In genomic region chr13:37868691-37869505, GRCh38 we compare ENCODE assay signal across 7 cellular contexts. TPM values are rescaled to one million over a fixed set of nuclear protein-coding genes. Genes with fewer than 3 reads are reported as not detected.
A peak's percentile ranks its signal among the peaks of the same experiment; 100 is the strongest.
DNase-seq lines count a peak whose midpoint lies in the region; ATAC-seq and TF ChIP-seq lines count a peak whose summit lies in the region.

No MANE protein-coding gene starts in this region.

- no peaks in the 10 kb centered on the region for H3K36me3 ChIP-seq in duodenal mucosa (ENCODE audit: control insufficient read depth in 1 of 2, insufficient read depth in 2 of 2, low read length in 2 of 2)
- H3K36me3 ChIP-seq in lung (ENCODE audit: control insufficient read depth in 2 of 2, insufficient read depth in 2 of 2, low read length in 2 of 2), result no peaks in the 10 kb centered on the region
- no peaks in the 10 kb centered on the region for H3K36me3 ChIP-seq in thoracic aorta

- DNase-seq in NCI-H748 treated with DMSO at 0.1 percent for 48 hours (lab: John Stamatoyannopoulos, UW) (peak; percentile 5), lung (ENCODE audit: low spot score) (no peak), thoracic aorta (ENCODE audit: low spot score) (no peak), NCI-H1436 (lab: John Stamatoyannopoulos, UW) (no peak)

- H3K27me3 ChIP-seq in duodenal mucosa (ENCODE audit: control insufficient read depth in 1 of 2, insufficient read depth in 2 of 2, low read length in 2 of 2) (peaks cover 37 to 43% of the 10 kb centered on the region in 2 donors), lung (ENCODE audit: control insufficient read depth, insufficient read depth) (peaks cover 3% of the 10 kb centered on the region), thoracic aorta (replicated peaks; ENCODE audit: insufficient read depth) (no peaks in the 10 kb centered on the region)

- H3K27ac ChIP-seq in duodenal mucosa (ENCODE audit: low read depth, low read length), result peak overlapping the region; percentile 20
- no peak overlapping the region for H3K27ac ChIP-seq in lung (ENCODE audit: low read depth in 1 of 2, low read length in 1 of 2)
- H3K27ac ChIP-seq in thoracic aorta, result peak overlapping the region; percentile 18 to 48

- H3K9me3 ChIP-seq in duodenal mucosa (ENCODE audit: control insufficient read depth in 1 of 2, low read length in 2 of 2), result no peaks in the 10 kb centered on the region
- H3K9me3 ChIP-seq in lung (ENCODE audit: control insufficient read depth in 2 of 2, insufficient read depth in 1 of 2, low read length in 1 of 2), result peaks cover 0 to 2% of the 10 kb centered on the region in 2 donors
- H3K9me3 ChIP-seq in thoracic aorta, result no peaks in the 10 kb centered on the region

- no peak for TF ChIP-seq CTCF in lung (IDR thresholded peaks at IDR 0.05; ENCODE audit: control extremely low read depth, extremely low read depth)
- no peak for TF ChIP-seq CTCF in thoracic aorta (IDR thresholded peaks at IDR 0.05)

- H3K4me3 ChIP-seq in duodenal mucosa (ENCODE audit: low read depth in 1 of 2, low read length in 2 of 2) (peak overlapping the region; percentile 69 to 70), lung (peak overlapping the region; percentile 18), thoracic aorta (peak overlapping the region; percentile 80)

- peak overlapping the region in 1 of 2 donors; percentile 19 for H3K9ac ChIP-seq in duodenal mucosa (ENCODE audit: low read depth in 1 of 2, low read length in 2 of 2)

- H3K4me1 ChIP-seq in duodenal mucosa (ENCODE audit: control insufficient read depth in 1 of 2, insufficient read depth in 2 of 2, low read length in 2 of 2) (peaks cover 14 to 15% of the 10 kb centered on the region in 2 donors), lung (ENCODE audit: control insufficient read depth in 2 of 2, insufficient read depth in 2 of 2, low read length in 2 of 2) (peaks cover 0 to 6% of the 10 kb centered on the region in 2 donors), thoracic aorta (ENCODE audit: control insufficient read depth in 1 of 2, low read depth in 2 of 2) (peaks cover 0 to 4% of the 10 kb centered on the region in 2 donors)

- WGBS in lung, 2 donors, result 6 to 8% methylated on average over 27 of the region's 27 CpGs

- no peak for ATAC-seq in lung (ENCODE audit: insufficient read depth, low FRiP score)
- ATAC-seq in thoracic aorta (ENCODE audit: insufficient number of reproducible peaks, low FRiP score, low read depth), result no peak
- ATAC-seq in HG03039 (IDR thresholded peaks at IDR 0.05; ENCODE audit: unreplicated experiment), result no peak
- no peak for ATAC-seq in GM18907 (IDR thresholded peaks at IDR 0.05; ENCODE audit: unreplicated experiment)

RNA-seq across cellular contexts. Expression of gene TRPC4, which starts 0.7 kb away (rescaled TPM):
- 1 to 10 TPM in 1 of 2 donors, under 1 TPM in 1; 0.28 to 3.1 TPM for total RNA-seq in lung
- polyA plus RNA-seq in lung, result under 1 TPM; 0.89 to 0.98 TPM
- 1 to 10 TPM; 7.1 to 7.6 TPM for total RNA-seq in thoracic aorta

Comparison
In these comparisons a context has a peak if more than half of its experiments do, and no peak if none do; other contexts are left out.
1. H3K27ac ChIP-seq: peak in duodenal mucosa (single experiment) and thoracic aorta (2 of 2); none in lung (0 of 2).
2. H3K4me3 ChIP-seq: peak in every context shown above with its lines; median percentile 80 in thoracic aorta; 70 in duodenal mucosa; 18 in lung.